11 cellular contexts compared by ENCODE assay signal in the genomic region with DNA sequence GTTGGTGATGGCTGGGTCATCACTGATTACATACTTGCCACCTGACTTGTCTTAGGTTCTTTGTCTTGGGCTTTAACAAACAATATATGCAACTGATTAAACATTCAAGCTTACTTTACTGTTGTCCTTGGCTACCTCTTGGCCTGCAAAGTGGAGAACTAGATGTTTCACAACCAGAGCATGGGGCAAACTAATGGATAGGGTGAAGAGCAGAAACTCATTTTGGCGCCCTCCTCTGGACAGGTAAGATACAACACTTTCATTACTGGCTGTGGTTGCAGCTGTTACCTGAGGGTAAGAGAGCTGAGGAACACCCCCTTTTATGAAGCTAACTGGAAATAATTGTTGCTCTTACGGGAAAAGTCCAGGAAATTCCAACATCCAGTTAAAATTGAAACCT.
DNase-seq lines count a peak whose midpoint lies in the region; ATAC-seq and TF ChIP-seq lines count a peak whose summit lies in the region.
"Had no signal": no experiment of that assay in that cellular context is flagged by ENCODE, and none has a peak within 500 bp of the region (broad histone marks: within the 10 kb centered on the region; RNA-seq: fewer than 3 reads in every experiment).

No MANE protein-coding gene starts in this region.

- no peak overlapping the region for H3K27ac Mint-ChIP-seq in stimulated activated memory B cell treated with anti-CD40 and anti-IgM and Interleukin-4, amounts not matched to agents 10 μg/mL and 1 μg/mL and 100 μg/mL, for 72 hours
- H3K27ac Mint-ChIP-seq: activated B cell treated with CpG ODN at 0.5 μM for 24 hours; activated naive CD4-positive, alpha-beta T cell treated with anti-CD3 and anti-CD28 coated beads, Interleukin-2, amount 50 U/mL, for 72 hours had no signal

- no peak overlapping the region for H2AFZ ChIP-seq in IMR-90 (replicated peaks; ENCODE audit: low read length, poor library complexity)

- no peaks in the 10 kb centered on the region for H3K36me3 Mint-ChIP-seq in stimulated activated memory B cell treated with anti-CD40 and anti-IgM and Interleukin-4, amounts not matched to agents 10 μg/mL and 1 μg/mL and 100 μg/mL, for 72 hours

- CTCF ChIA-PET in IMR-90 (lab: Yijun Ruan, JAX): interaction anchor here (0.5 to 1.0 kb wide), 2 partner anchors 12 to 100 kb away, joined by 3 to 6 read pairs; no protein-coding TSS in a partner anchor

- H3K4ac ChIP-seq in IMR-90 (ENCODE audit: low read depth, low read length): 0 out of 2 replicates have a peak overlapping the region, but pooled peaks have one; percentile 7

- no peaks in the 10 kb centered on the region for H3K4me1 ChIP-seq in DOHH2 (ENCODE audit: control insufficient read depth, low read length)
- H3K4me1 ChIP-seq in IMR-90 (ENCODE audit: control insufficient read depth, insufficient read depth, low read length): no peaks in the 10 kb centered on the region
- H3K4me1 ChIP-seq in mucosa of descending colon (ENCODE audit: low read depth): no peaks in the 10 kb centered on the region

- DNase-seq in IMR-90 (no peak), cardiac fibroblast (ENCODE audit: low read depth in 2 of 2) (no peak), mucosa of descending colon (peak in 1 of 3 donors; percentile 45), foreskin melanocyte (no peak)
- DNase-seq: activated B cell treated with CpG ODN at 0.5 μM for 24 hours, NCI-H774 had no signal

- H3K4me3 ChIP-seq in DOHH2 (ENCODE audit: low read length): no peak overlapping the region
- H3K4me3 ChIP-seq in IMR-90 (ENCODE audit: insufficient read depth, low read depth, low read length): no peak overlapping the region
- H3K4me3 ChIP-seq in cardiac fibroblast (replicated peaks in 1 of 2; ENCODE audit: low read depth in 2 of 2, low read length in 2 of 2): no peak overlapping the region
- H3K4me3 ChIP-seq in mucosa of descending colon: no peak overlapping the region

- H4K8ac ChIP-seq in IMR-90 (ENCODE audit: low read depth in 2 of 2, low read length in 2 of 2): no peak overlapping the region

- no peak overlapping the region for H2BK15ac ChIP-seq in IMR-90 (ENCODE audit: low read depth, low read length)

- H3K56ac ChIP-seq in IMR-90 (ENCODE audit: extremely low read depth, insufficient read depth, low read length): no peak overlapping the region

- dilution Hi-C loops in IMR-90 (cut with HindIII; ENCODE audit: low sequenced_read_pairs, unreplicated experiment): no loop called here

- no peak overlapping the region for H2BK5ac ChIP-seq in IMR-90 (ENCODE audit: low read depth, low read length, poor library complexity, severe bottlenecking)

- no peaks in the 10 kb centered on the region for H3F3A ChIP-seq in DOHH2 (ENCODE audit: control insufficient read depth, insufficient read depth)

- H2BK120ac ChIP-seq in IMR-90 (ENCODE audit: low read depth, low read length): no peak overlapping the region

- POLR2A ChIA-PET in IMR-90 (lab: Charles Lee; ENCODE audit: unreplicated experiment): no interaction called here

- H4K5ac ChIP-seq in IMR-90 (ENCODE audit: low read depth, low read length): no peak overlapping the region

- WGBS in IMR-90 (ENCODE audit: extremely low coverage in 2 of 2, insufficient read length in 1 of 2), 2 experiments: no CpG with 5 or more reads among the region's 2 CpGs

- no peaks in the 10 kb centered on the region for H3K4me1 Mint-ChIP-seq in stimulated activated memory B cell treated with anti-CD40 and anti-IgM and Interleukin-4, amounts not matched to agents 10 μg/mL and 1 μg/mL and 100 μg/mL, for 72 hours
- H3K4me1 Mint-ChIP-seq: activated B cell treated with CpG ODN at 0.5 μM for 24 hours had no signal

- no peak overlapping the region for H3K4me2 ChIP-seq in DOHH2 (ENCODE audit: low read length)
- no peak overlapping the region for H3K4me2 ChIP-seq in IMR-90 (ENCODE audit: low read depth, low read length)

- ATAC-seq in IMR-90 (ENCODE audit: low read depth): no peak
- peak; percentile 69 for ATAC-seq in mucosa of descending colon
- ATAC-seq in HG03442 (IDR thresholded peaks at IDR 0.05; ENCODE audit: unreplicated experiment): no peak
- ATAC-seq in stimulated activated memory B cell treated with anti-CD40 and anti-IgM and Interleukin-4, amounts not matched to agents 10 μg/mL and 1 μg/mL and 100 μg/mL, for 72 hours: no peak
- no peak for ATAC-seq in HG02870 (IDR thresholded peaks at IDR 0.05; ENCODE audit: unreplicated experiment)
- ATAC-seq: activated naive CD4-positive, alpha-beta T cell treated with anti-CD3 and anti-CD28 coated beads, Interleukin-2, amount 50 U/mL, for 72 hours had no signal

- TF ChIP-seq CTCF in DOHH2 (IDR thresholded peaks at IDR 0.05; ENCODE audit: low read depth, low read length, poor library complexity, severe bottlenecking) (peak; percentile 62), IMR-90 (conservative IDR thresholded peaks at IDR 0.05; ENCODE audit: low read depth, low read length) (0 out of 2 replicates have a peak, but pooled peaks have one; percentile 7), cardiac fibroblast (IDR thresholded peaks at IDR 0.05; ENCODE audit: low read depth, low read length) (peak; percentile 24), mucosa of descending colon (IDR thresholded peaks at IDR 0.05) (no peak)

- H3K27me3 Mint-ChIP-seq in stimulated activated memory B cell treated with anti-CD40 and anti-IgM and Interleukin-4, amounts not matched to agents 10 μg/mL and 1 μg/mL and 100 μg/mL, for 72 hours: no peaks in the 10 kb centered on the region
- H3K27me3 Mint-ChIP-seq: activated B cell treated with CpG ODN at 0.5 μM for 24 hours had no signal

- H3K9me3 ChIP-seq in DOHH2 (ENCODE audit: control insufficient read depth, insufficient read depth, low read length): no peaks in the 10 kb centered on the region
- peaks cover 2% of the 10 kb centered on the region; the same call in 1 of the 2 replicates for H3K9me3 ChIP-seq in IMR-90 (ENCODE audit: control insufficient read depth, insufficient read depth, low read length)
- no peaks in the 10 kb centered on the region for H3K9me3 ChIP-seq in mucosa of descending colon

- no peak overlapping the region for H3K4me3 Mint-ChIP-seq in stimulated activated memory B cell treated with anti-CD40 and anti-IgM and Interleukin-4, amounts not matched to agents 10 μg/mL and 1 μg/mL and 100 μg/mL, for 72 hours
- H3K4me3 Mint-ChIP-seq: activated B cell treated with CpG ODN at 0.5 μM for 24 hours had no signal

- H3K27ac ChIP-seq in DOHH2 (ENCODE audit: low read depth, low read length): no peak overlapping the region
- H3K27ac ChIP-seq in IMR-90 (ENCODE audit: insufficient read depth, low read length): no peak overlapping the region

- no peaks in the 10 kb centered on the region for H3K9me2 ChIP-seq in DOHH2 (replicated peaks; ENCODE audit: control insufficient read depth, low read length)

- H3K23ac ChIP-seq in IMR-90 (ENCODE audit: low read depth, low read length): no peak overlapping the region

- no peak overlapping the region for H3K18ac ChIP-seq in IMR-90 (ENCODE audit: low read depth, low read length)

- H2BK20ac ChIP-seq in IMR-90 (ENCODE audit: low read depth, low read length): no peak overlapping the region

- no peak overlapping the region for H3K14ac ChIP-seq in IMR-90 (replicated peaks; ENCODE audit: low read depth, low read length)

- H3K79me1 ChIP-seq in IMR-90 (ENCODE audit: low read depth in 1 of 2, low read length in 2 of 2): no peaks in the 10 kb centered on the region

- H3K9me3 Mint-ChIP-seq in stimulated activated memory B cell treated with anti-CD40 and anti-IgM and Interleukin-4, amounts not matched to agents 10 μg/mL and 1 μg/mL and 100 μg/mL, for 72 hours: peaks cover 14% of the 10 kb centered on the region

- no peak for TF ChIP-seq RAD21 in IMR-90 (IDR thresholded peaks at IDR 0.05; ENCODE audit: low read length)

- no peaks in the 10 kb centered on the region for H3K27me3 ChIP-seq in DOHH2 (ENCODE audit: control insufficient read depth, low read length)
- no peaks in the 10 kb centered on the region for H3K27me3 ChIP-seq in IMR-90 (ENCODE audit: control insufficient read depth, insufficient read depth, low read length)

- H3K9me1 ChIP-seq in IMR-90 (ENCODE audit: insufficient read depth, low read length): no peaks in the 10 kb centered on the region

- no peak for TF ChIP-seq POLR2A in IMR-90 (IDR thresholded peaks at IDR 0.05; ENCODE audit: low read depth, low read length)

- no peak overlapping the region for H2AK5ac ChIP-seq in IMR-90 (ENCODE audit: low read depth, low read length)

- intact Hi-C loops in IMR-90 (cut with micrococcal nuclease): no loop called here
- intact Hi-C loops in mucosa of descending colon (cut with DNase I, micrococcal nuclease): no loop called here

- in situ Hi-C loops in IMR-90 (cut with MboI; ENCODE audit: low sequenced_read_pairs): no loop called here

- H3K79me2 ChIP-seq in DOHH2 (ENCODE audit: control insufficient read depth, low read length): no peaks in the 10 kb centered on the region

- H4K91ac ChIP-seq in IMR-90 (ENCODE audit: insufficient read depth, low read depth, low read length): no peak overlapping the region

- no TSS peak for BruUV-seq in IMR-90 (replicated peaks; lab: Mats Ljungman, UMichigan)

- H4K20me1 ChIP-seq in DOHH2 (ENCODE audit: control insufficient read depth, insufficient read depth, low read depth, low read length) (no peaks in the 10 kb centered on the region), IMR-90 (ENCODE audit: insufficient read depth, low read length) (no peaks in the 10 kb centered on the region)

- H3K36me3 ChIP-seq in DOHH2 (ENCODE audit: control insufficient read depth, low read length): no peaks in the 10 kb centered on the region
- no peaks in the 10 kb centered on the region for H3K36me3 ChIP-seq in IMR-90 (ENCODE audit: control insufficient read depth, insufficient read depth, low read length)
- H3K36me3 ChIP-seq in mucosa of descending colon (ENCODE audit: low read depth): no peaks in the 10 kb centered on the region

- no peak overlapping the region for H2AK9ac ChIP-seq in IMR-90 (replicated peaks; ENCODE audit: low read depth, low read length, poor library complexity)

- no peak overlapping the region for H3K9ac ChIP-seq in IMR-90 (ENCODE audit: low read depth, low read length)

TF ChIP-seq in IMR-90, 13 proteins besides CTCF, POLR2A, EP300 and RAD21 (continues in another document):
- TF ChIP-seq RFX5 (IDR thresholded peaks at IDR 0.05; ENCODE audit: low read depth, low read length) (no peak), SMC3 (IDR thresholded peaks at IDR 0.05; ENCODE audit: low read depth, low read length) (no peak), ELK1 (IDR thresholded peaks at IDR 0.05; ENCODE audit: borderline replicate concordance, low read depth, low read length) (no peak), CEBPB (IDR thresholded peaks at IDR 0.05; ENCODE audit: low read depth, low read length) (no peak), MAFK (IDR thresholded peaks at IDR 0.05; ENCODE audit: low read depth, low read length) (no peak)
